Comparison of ENCODE assay signal across 11 cellular contexts in the genomic region with DNA sequence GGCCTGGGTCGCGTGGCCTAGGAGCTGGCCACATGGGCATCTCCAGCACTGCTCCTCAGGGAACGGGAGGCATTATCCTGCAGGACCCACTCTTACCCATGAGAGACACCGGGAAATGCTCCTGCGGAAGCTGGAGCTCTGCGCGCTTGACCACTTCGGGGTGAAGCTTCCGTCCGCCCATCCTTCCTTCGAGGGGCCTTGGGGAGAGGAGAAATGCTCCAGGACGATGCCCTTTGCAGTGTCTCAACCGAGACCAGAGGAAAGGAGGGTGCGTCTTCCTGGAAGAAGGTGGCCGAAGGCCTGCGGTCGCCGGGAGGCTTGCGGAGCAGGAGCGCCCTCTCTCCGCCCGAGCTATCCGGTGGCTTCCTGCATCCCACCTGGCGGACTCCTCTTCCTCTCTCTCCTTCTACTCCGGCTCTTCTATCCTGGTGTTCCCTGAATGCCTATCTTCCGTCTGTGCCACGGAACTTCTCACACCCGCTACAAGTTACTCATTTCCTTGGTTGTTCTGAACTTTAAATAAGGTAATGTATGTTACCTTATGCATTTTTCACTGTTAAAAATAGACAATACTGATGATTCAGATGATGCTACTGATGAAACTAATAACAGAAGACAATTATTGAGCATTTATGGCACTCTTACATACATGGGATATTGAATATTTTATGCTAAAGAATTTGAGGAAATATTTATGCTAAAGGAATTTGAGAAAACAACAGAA.
A peak's percentile ranks its signal among the peaks of the same experiment; 100 is the strongest.
DNase-seq lines count a peak whose midpoint lies in the region; ATAC-seq and TF ChIP-seq lines count a peak whose summit lies in the region.
"Had no signal": no experiment of that assay in that cellular context is flagged by ENCODE, and none has a peak within 500 bp of the region (broad histone marks: within the 10 kb centered on the region; RNA-seq: fewer than 3 reads in every experiment).

No MANE protein-coding gene starts in this region.

- H2AFZ ChIP-seq in OCI-LY7 (ENCODE audit: low read length) (no peak overlapping the region), neural progenitor cell (replicated peaks) (no peak overlapping the region)

- H3K79me2 ChIP-seq in OCI-LY7 (ENCODE audit: insufficient read depth, low read depth, low read length) (no peaks in the 10 kb centered on the region), neural progenitor cell (ENCODE audit: low read depth) (no peaks in the 10 kb centered on the region)

- CTCF ChIA-PET in OCI-LY7 (lab: Charles Lee; ENCODE audit: unreplicated experiment), result interaction anchor here (0.6 kb wide), 1 partner anchor 18 kb away, joined by 3 read pairs; no protein-coding TSS in a partner anchor

- no peak overlapping the region for H3K27ac Mint-ChIP-seq in neural progenitor cell
- H3K27ac Mint-ChIP-seq: immature natural killer cell had no signal

- DNase-seq in GM12865 (ENCODE audit: low read depth) (no peak), OCI-LY7 (ENCODE audit: low spot score) (no peak), neural progenitor cell (ENCODE audit: low spot score) (no peak)
- no peak for DNase-seq in effector memory CD4-positive, alpha-beta T cell
- DNase-seq: amygdala, immature natural killer cell, MG63, SHP77 had no signal

- POLR2A ChIA-PET in OCI-LY7 (lab: Charles Lee), result interaction anchor here (1.2 kb wide), 1 partner anchor 39 kb away, joined by 3 read pairs; no protein-coding TSS in a partner anchor

- H4K20me1 ChIP-seq in OCI-LY7 (ENCODE audit: insufficient read depth, low read length) (no peaks in the 10 kb centered on the region), neural progenitor cell (ENCODE audit: low read depth) (no peaks in the 10 kb centered on the region)

- intact Hi-C loops in OCI-LY7 (cut with micrococcal nuclease; ENCODE audit: unreplicated experiment), result no loop called here

- H3K27ac ChIP-seq in OCI-LY7 (ENCODE audit: low read depth, low read length, poor library complexity, severe bottlenecking) (no peak overlapping the region), neural progenitor cell (no peak overlapping the region)
- no peak overlapping the region for H3K27ac ChIP-seq in effector memory CD4-positive, alpha-beta T cell (ENCODE audit: insufficient read depth, low read length, poor library complexity, severe bottlenecking)

- H3K9me3 Mint-ChIP-seq in neural progenitor cell, result peaks cover 31% of the 10 kb centered on the region

- no peak for ATAC-seq in GM21390 (IDR thresholded peaks at IDR 0.05; ENCODE audit: unreplicated experiment)
- ATAC-seq in HG03354 (IDR thresholded peaks at IDR 0.05; ENCODE audit: poor library complexity, severe bottlenecking, unreplicated experiment), result no peak
- no peak for ATAC-seq in GM21825 (IDR thresholded peaks at IDR 0.05; ENCODE audit: unreplicated experiment)

- H3F3A ChIP-seq in neural progenitor cell (ENCODE audit: low read depth), result peaks cover 25% of the 10 kb centered on the region

- no peaks in the 10 kb centered on the region for H3K9me2 ChIP-seq in OCI-LY7 (ENCODE audit: insufficient read depth, low read length)

- BruUV-seq in OCI-LY7 (replicated peaks; lab: Mats Ljungman, UMichigan), result no TSS peak

- H3K4me1 ChIP-seq in OCI-LY7 (ENCODE audit: insufficient read depth, low read length, poor library complexity, severe bottlenecking) (peaks cover 21% of the 10 kb centered on the region), neural progenitor cell (no peaks in the 10 kb centered on the region)
- peaks cover 34% of the 10 kb centered on the region for H3K4me1 ChIP-seq in effector memory CD4-positive, alpha-beta T cell (ENCODE audit: control insufficient read depth, insufficient read depth, low read length, poor library complexity, severe bottlenecking)

- H3K36me3 ChIP-seq in OCI-LY7 (ENCODE audit: insufficient read depth, low read length) (no peaks in the 10 kb centered on the region), neural progenitor cell (no peaks in the 10 kb centered on the region)
- no peaks in the 10 kb centered on the region for H3K36me3 ChIP-seq in effector memory CD4-positive, alpha-beta T cell (ENCODE audit: control insufficient read depth, insufficient read depth, low read length)
- H3K36me3 ChIP-seq: MG63 had no signal

- H3K4me3 Mint-ChIP-seq in neural progenitor cell, result peak overlapping the region; percentile 29

- H3K27me3 Mint-ChIP-seq in neural progenitor cell (ENCODE audit: insufficient read depth, low read depth), result peaks cover 82% of the 10 kb centered on the region

- H3K9me3 ChIP-seq in OCI-LY7 (ENCODE audit: low read length), result no peaks in the 10 kb centered on the region
- H3K9me3 ChIP-seq in effector memory CD4-positive, alpha-beta T cell (ENCODE audit: control insufficient read depth, low read length), result no peaks in the 10 kb centered on the region
- no peaks in the 10 kb centered on the region for H3K9me3 ChIP-seq in neural progenitor cell (ENCODE audit: low read depth)
- H3K9me3 ChIP-seq: MG63 had no signal

- H3K4me3 ChIP-seq in GM12865 (ENCODE audit: low read depth, low read length) (no peak overlapping the region), OCI-LY7 (ENCODE audit: low read depth, low read length, poor library complexity, severe bottlenecking) (no peak overlapping the region), neural progenitor cell (no peak overlapping the region)
- H3K4me3 ChIP-seq in effector memory CD4-positive, alpha-beta T cell (ENCODE audit: insufficient read depth, low read depth, low read length, poor library complexity, severe bottlenecking), result peak overlapping the region; percentile 37
- H3K4me3 ChIP-seq: MG63 had no signal

- H3K4me2 ChIP-seq in OCI-LY7 (ENCODE audit: low read length) (no peak overlapping the region), neural progenitor cell (no peak overlapping the region)

- H3K9ac ChIP-seq in neural progenitor cell, result no peak overlapping the region

- H3K4me1 Mint-ChIP-seq in neural progenitor cell, result peaks cover 12% of the 10 kb centered on the region

- H3K27me3 ChIP-seq in effector memory CD4-positive, alpha-beta T cell (replicated peaks; ENCODE audit: control insufficient read depth, insufficient read depth, low read length, poor library complexity, severe bottlenecking), result peaks cover 30% of the 10 kb centered on the region
- H3K27me3 ChIP-seq in neural progenitor cell, result peaks cover 44% of the 10 kb centered on the region

- H3K36me3 Mint-ChIP-seq in neural progenitor cell, result no peaks in the 10 kb centered on the region

- peak; percentile 5 for TF ChIP-seq CTCF in GM12865 (IDR thresholded peaks at IDR 0.05; ENCODE audit: insufficient read depth, low read depth, low read length, missing control alignments)
- TF ChIP-seq CTCF in OCI-LY7 (conservative IDR thresholded peaks at IDR 0.05; ENCODE audit: low read length), result 0 out of 2 replicates have a peak, but pooled peaks have one; percentile 8
- peak; percentile 20 for TF ChIP-seq CTCF in neural progenitor cell (IDR thresholded peaks at IDR 0.05)
